In genomic region chr7:139242741-139243281, GRCh38 we compare ENCODE assay signal across 13 cellular contexts. TPM values are rescaled to one million over a fixed set of nuclear protein-coding genes. Genes with fewer than 3 reads are reported as not detected.
DNase-seq lines count a peak whose midpoint lies in the region; ATAC-seq, FAIRE-seq and TF ChIP-seq lines count a peak whose summit lies in the region.
"Had no signal": no experiment of that assay in that cellular context is flagged by ENCODE, and none has a peak within 500 bp of the region (broad histone marks: within the 10 kb centered on the region; RNA-seq: fewer than 3 reads in every experiment).

No MANE protein-coding gene starts in this region.

- FAIRE-seq in RCC 7860 (lab: Jason Lieb, UNC) (peak; percentile 57), pancreas (lab: Jason Lieb, UNC) (no peak)

- H3K36me3 ChIP-seq in pancreas = peaks cover 0 to 19% (median 0%) of the 10 kb centered on the region in 3 donors

- peaks cover 0 to 7% (median 0%) of the 10 kb centered on the region in 3 donors for H3K4me1 ChIP-seq in pancreas

- peak; percentile 52 for TF ChIP-seq POLR2A in erythroblast (IDR thresholded peaks at IDR 0.05; ENCODE audit: low read length)

- no peak for TF ChIP-seq CTCF in pancreas (IDR thresholded peaks at IDR 0.05)

- 84 to 88% methylated on average over 1 of the region's 1 CpG for WGBS in pancreas, 2 donors

- DNase-seq in GM03348 (ENCODE audit: low spot score) (peak; percentile 27), RCC 7860 (ENCODE audit: low spot score) (no peak), erythroblast (lab: John Stamatoyannopoulos, UW) (peak; percentile 76 to 88), pancreas (no peak), mucosa of gallbladder (ENCODE audit: low spot score) (no peak)
- DNase-seq: activated naive CD4-positive, alpha-beta T cell; cortex of kidney; MG63; NCI-H510A treated with DMSO at 0.1 percent for 48 hours; stimulated activated CD8-positive, alpha-beta memory T cell treated with anti-CD3 and anti-CD28 coated beads, Interleukin-4, amount 100 ng/mL, for 48 hours had no signal

- no peaks in the 10 kb centered on the region for H3K9me3 ChIP-seq in pancreas
- H3K9me3 ChIP-seq: MG63 had no signal

- ATAC-seq in pancreas = peak in 3 of 4 donors; percentile 40 to 73 (median 57)
- ATAC-seq in GM21528 (IDR thresholded peaks at IDR 0.05; ENCODE audit: low FRiP score, unreplicated experiment) = no peak
- ATAC-seq in HG03378 (IDR thresholded peaks at IDR 0.05; ENCODE audit: unreplicated experiment) = no peak

- no peak overlapping the region for H3K4me3 ChIP-seq in pancreas
- H3K4me3 ChIP-seq: MG63, SK-N-MC had no signal

- H3K27ac ChIP-seq in pancreas = no peak overlapping the region
- H3K27ac ChIP-seq: SK-N-MC had no signal

- H3K27me3 ChIP-seq in pancreas = no peaks in the 10 kb centered on the region
- H3K27me3 ChIP-seq: MG63 had no signal

- intact Hi-C loops in pancreas (cut with DNase I) = no loop called here

RNA-seq across cellular contexts. Expression of gene UBN2, which starts 11.8 kb away (rescaled TPM):
- total RNA-seq in pancreas (10 to 100 TPM; 11.5 to 20.3 (median 16.6) TPM), mucosa of gallbladder (20.4 TPM)
- 1 to 10 TPM; 2.9 to 3.4 TPM for polyA plus RNA-seq in pancreas

Comparison
In these comparisons a context has a peak if more than half of its experiments do, and no peak if none do; other contexts are left out.
1. DNase-seq: peak in GM03348 (single experiment) and erythroblast (2 of 2); none in RCC 7860 (single experiment), pancreas (0 of 6) and mucosa of gallbladder (single experiment).
2. ATAC-seq: peak in pancreas (3 of 4); none in GM21528 (single experiment) and HG03378 (single experiment).